ENCODE assay signal across 8 cellular contexts in the genomic region with DNA sequence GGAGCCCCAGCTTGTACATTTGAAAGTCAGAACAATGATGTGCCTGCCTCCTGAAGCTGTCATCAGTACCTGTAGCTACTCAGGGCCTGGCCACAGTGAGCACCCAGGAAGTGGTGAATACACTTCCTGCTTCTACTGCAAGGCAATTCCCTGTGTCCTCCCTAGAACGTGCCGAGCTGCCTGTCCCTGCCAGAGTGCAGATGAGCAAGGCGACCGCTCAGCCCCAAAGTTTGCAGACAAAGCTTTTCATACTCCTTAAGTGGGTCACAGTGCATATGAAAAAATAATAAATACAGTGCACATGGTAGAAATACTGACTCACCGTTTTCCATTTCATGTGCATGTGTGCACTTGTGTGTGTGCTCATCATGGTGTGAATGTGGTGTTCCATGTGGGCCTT.
DNase-seq lines count a peak whose midpoint lies in the region; ATAC-seq and TF ChIP-seq lines count a peak whose summit lies in the region.

No MANE protein-coding gene starts in this region.

- peak overlapping the region; percentile 37 for H3K27ac ChIP-seq in osteoblast (ENCODE audit: low read depth, low read length)
- H3K27ac ChIP-seq in uterus, result peak overlapping the region; percentile 57 to 72

- H3K27me3 ChIP-seq in osteoblast (ENCODE audit: insufficient read depth, low read length), result no peaks in the 10 kb centered on the region
- no peaks in the 10 kb centered on the region for H3K27me3 ChIP-seq in uterus

- H3K4me3 ChIP-seq in GM12865 (ENCODE audit: low read depth, low read length), result no peak overlapping the region
- H3K4me3 ChIP-seq in osteoblast (ENCODE audit: insufficient read depth, low read length), result no peak overlapping the region
- no peak overlapping the region for H3K4me3 ChIP-seq in uterus

- CTCF ChIA-PET in activated B cell treated with CpG ODN at 0.5 μM for 24 hours (lab: Charles Lee), result no interaction called here

- H3K36me3 Mint-ChIP-seq in activated B cell treated with CpG ODN at 0.5 μM for 24 hours (ENCODE audit: low read depth), result peaks cover 2% of the 10 kb centered on the region
- H3K36me3 Mint-ChIP-seq in chondrocyte (ENCODE audit: low read depth), result no peaks in the 10 kb centered on the region

- H3K79me2 ChIP-seq in osteoblast (ENCODE audit: insufficient read depth, low read length), result peaks cover 95% of the 10 kb centered on the region

- DNase-seq in GM12865 (ENCODE audit: low read depth) (peak; percentile 67), activated B cell treated with CpG ODN at 0.5 μM for 24 hours (no peak), chondrocyte (ENCODE audit: low spot score) (peak; percentile 8), osteoblast (ENCODE audit: insufficient read length, low spot score, missing footprints) (peak; percentile 93), uterus (no peak), ACHN (no peak), NCI-H2081 (lab: John Stamatoyannopoulos, UW) (no peak), retina (no peak)

- TF ChIP-seq CTCF in GM12865 (IDR thresholded peaks at IDR 0.05; ENCODE audit: insufficient read depth, low read depth, low read length, missing control alignments) (no peak), activated B cell treated with CpG ODN at 0.5 μM for 24 hours (IDR thresholded peaks at IDR 0.05) (no peak), chondrocyte (IDR thresholded peaks at IDR 0.05) (no peak), osteoblast (IDR thresholded peaks at IDR 0.05; ENCODE audit: extremely low read depth, low read depth, low read length) (no peak), uterus (IDR thresholded peaks at IDR 0.05) (no peak)

- H3K36me3 ChIP-seq in osteoblast (ENCODE audit: insufficient read depth, low read length) (no peaks in the 10 kb centered on the region), uterus (no peaks in the 10 kb centered on the region)

- peaks cover 89% of the 10 kb centered on the region for H3K4me1 Mint-ChIP-seq in activated B cell treated with CpG ODN at 0.5 μM for 24 hours
- H3K4me1 Mint-ChIP-seq in chondrocyte (ENCODE audit: low read depth), result peaks cover 65% of the 10 kb centered on the region

- peaks cover 28% of the 10 kb centered on the region for H3K4me1 ChIP-seq in osteoblast (ENCODE audit: insufficient read depth, low read length)
- H3K4me1 ChIP-seq in uterus, result peaks cover 13 to 41% of the 10 kb centered on the region in 2 donors

- no peaks in the 10 kb centered on the region for H3K9me3 Mint-ChIP-seq in activated B cell treated with CpG ODN at 0.5 μM for 24 hours
- H3K9me3 Mint-ChIP-seq in chondrocyte (ENCODE audit: low read depth), result no peaks in the 10 kb centered on the region

- H2AFZ ChIP-seq in osteoblast (ENCODE audit: low read length), result no peak overlapping the region

- intact Hi-C loops in activated B cell treated with CpG ODN at 0.5 μM for 24 hours (cut with micrococcal nuclease) (no loop called here), uterus (cut with DNase I; ENCODE audit: low total_unique reads) (no loop called here)

- peaks cover 91% of the 10 kb centered on the region for H4K20me1 ChIP-seq in osteoblast (ENCODE audit: insufficient read depth, low read length)

- ATAC-seq in activated B cell treated with CpG ODN at 0.5 μM for 24 hours (ENCODE audit: low read depth), result peak; percentile 59

- H3K27me3 Mint-ChIP-seq in activated B cell treated with CpG ODN at 0.5 μM for 24 hours (no peaks in the 10 kb centered on the region), chondrocyte (ENCODE audit: low read depth) (no peaks in the 10 kb centered on the region)

- no peak for TF ChIP-seq POLR2A in uterus (IDR thresholded peaks at IDR 0.05)

- POLR2A ChIA-PET in activated B cell treated with CpG ODN at 0.5 μM for 24 hours (lab: Charles Lee), result interaction anchor here (0.7 to 1.1 kb wide), 2 partner anchors 103 to 118 kb away, joined by 3 to 6 read pairs; partner anchors contain the start of gene FLCN

- H3K4me2 ChIP-seq in osteoblast (ENCODE audit: insufficient read depth, low read length), result no peak overlapping the region

- H3K9me3 ChIP-seq in osteoblast (ENCODE audit: low read depth, low read length) (no peaks in the 10 kb centered on the region), uterus (no peaks in the 10 kb centered on the region)

- in situ Hi-C loops in ACHN (cut with HindIII; ENCODE audit: low pct_ligation_motif_present, low pct_unique_long_range_greater_than_20kb, low sequenced_read_pairs), result no loop called here

- no peak overlapping the region for H3K4me3 Mint-ChIP-seq in activated B cell treated with CpG ODN at 0.5 μM for 24 hours
- no peak overlapping the region for H3K4me3 Mint-ChIP-seq in chondrocyte (ENCODE audit: unreplicated experiment)

- H3K27ac Mint-ChIP-seq in activated B cell treated with CpG ODN at 0.5 μM for 24 hours (peak overlapping the region; percentile 53), chondrocyte (ENCODE audit: unreplicated experiment) (peak overlapping the region; percentile 79)

Comparison
In these comparisons a context has a peak if more than half of its experiments do, and no peak if none do; other contexts are left out.
1. DNase-seq: peak in GM12865 (single experiment), chondrocyte (single experiment) and osteoblast (single experiment); none in activated B cell treated with CpG ODN at 0.5 μM for 24 hours (single experiment), uterus (0 of 2), ACHN (single experiment), NCI-H2081 (0 of 2) and retina (single experiment).